ENCODE assay signal across 17 cellular contexts in genomic region chr16:57419506-57419905, GRCh38. TPM values are rescaled to one million over a fixed set of nuclear protein-coding genes. Genes with fewer than 3 reads are reported as not detected.
DNase-seq lines count a peak whose midpoint lies in the region; ATAC-seq, FAIRE-seq and TF ChIP-seq lines count a peak whose summit lies in the region.
"Had no signal": no experiment of that assay in that cellular context is flagged by ENCODE, and none has a peak within 500 bp of the region (broad histone marks: within the 10 kb centered on the region; RNA-seq: fewer than 3 reads in every experiment).

No MANE protein-coding gene starts in this region.

- no peaks in the 10 kb centered on the region for H3K36me3 Mint-ChIP-seq in activated CD8-positive, alpha-beta memory T cell treated with anti-CD3 and anti-CD28 coated beads, Interleukin-2, amount 10 ng/mL, durations not matched to agents 7 days and 5 days
- H3K36me3 Mint-ChIP-seq: activated naive CD4-positive, alpha-beta T cell treated with anti-CD3 and anti-CD28 coated beads, Interleukin-2, amount 10 ng/mL, durations not matched to agents 7 days and 5 days had no signal

- no peak overlapping the region for H2BK12ac ChIP-seq in H1 (ENCODE audit: low read depth, low read length)

- no peaks in the 10 kb centered on the region for H3K9me2 ChIP-seq in Loucy (replicated peaks; ENCODE audit: low read depth, low read length)

- no peak overlapping the region for H4K5ac ChIP-seq in H1 (ENCODE audit: insufficient read length, low read depth, low read length)

- H2BK120ac ChIP-seq in H1 (replicated peaks; ENCODE audit: low read depth, low read length) = no peak overlapping the region

- no peak overlapping the region for H2BK20ac ChIP-seq in H1 (ENCODE audit: low read length)

- H3K4me3 ChIP-seq in Loucy (ENCODE audit: low read length, poor library complexity, severe bottlenecking) (no peak overlapping the region), H1 (ENCODE audit: extremely low read depth in 1 of 4, insufficient read depth in 2 of 4, low read depth in 3 of 4, low read length in 4 of 4) (no peak overlapping the region), retinal pigment epithelial cell (ENCODE audit: low read length) (no peak overlapping the region), left lung (no peak overlapping the region), MG63 (no peak overlapping the region)

- H3K27me3 ChIP-seq in Loucy (ENCODE audit: insufficient read depth, low read length, poor library complexity, severe bottlenecking) (no peaks in the 10 kb centered on the region), H1 (replicated peaks in 1 of 4; ENCODE audit: control insufficient read depth in 3 of 4, extremely low read depth in 1 of 4, insufficient read depth in 3 of 4, low read length in 3 of 4) (no peaks in the 10 kb centered on the region), left lung (no peaks in the 10 kb centered on the region), MG63 (no peaks in the 10 kb centered on the region)
- H3K27me3 ChIP-seq: spleen had no signal

- no peak overlapping the region for H4K91ac ChIP-seq in H1 (replicated peaks; ENCODE audit: insufficient read length, low read length)

- CTCF ChIA-PET in activated CD8-positive, alpha-beta memory T cell treated with anti-CD3 and anti-CD28 coated beads, Interleukin-2, amount 10 ng/mL, durations not matched to agents 7 days and 5 days (lab: Charles Lee) = interaction anchor here (0.7 to 15.5 kb wide), 17 partner anchors 12 to 336 kb away, joined by 3 to 283 read pairs (median 8); partner anchors contain the start of genes CIAPIN1, COQ9 and POLR2C
- CTCF ChIA-PET in H1 (lab: Charles Lee; ENCODE audit: partially characterized antibody) = interaction anchor here (0.8 to 19.2 kb wide), 35 partner anchors 7 to 174 kb away, joined by 3 to 513 read pairs (median 5); partner anchors contain the start of genes ARL2BP, CCL17, CIAPIN1 and COQ9

- H3K14ac ChIP-seq in H1 (ENCODE audit: insufficient read length) = no peak overlapping the region

- no peaks in the 10 kb centered on the region for H3F3A ChIP-seq in Loucy (ENCODE audit: low read depth)

- H4K20me1 ChIP-seq in Loucy (ENCODE audit: insufficient read depth, low read length, poor library complexity, severe bottlenecking) (no peaks in the 10 kb centered on the region), H1 (replicated peaks in 1 of 2; ENCODE audit: control insufficient read depth in 1 of 2, insufficient read depth in 2 of 2, low read length in 2 of 2) (no peaks in the 10 kb centered on the region)

- intact Hi-C loops in left lung (cut with DNase I) = loop anchor here in 1 of 2 donors (10.0 kb wide), 1 partner anchor 115 kb away; no protein-coding TSS in a partner anchor

- H3K4me1 ChIP-seq in Loucy (ENCODE audit: insufficient read depth, low read length, poor library complexity, severe bottlenecking) = peaks cover 18% of the 10 kb centered on the region
- peaks cover 0 to 12% (median 7%) of the 10 kb centered on the region in 4 experiments; a peak in 6 of 7 replicates for H3K4me1 ChIP-seq in H1 (replicated peaks in 1 of 4; ENCODE audit: control insufficient read depth in 3 of 4, insufficient read depth in 4 of 4, low read length in 3 of 4)
- H3K4me1 ChIP-seq in left lung = peaks cover 12 to 37% of the 10 kb centered on the region in 2 donors

- no peak overlapping the region for H2BK5ac ChIP-seq in H1 (ENCODE audit: low read depth, low read length)

- TF ChIP-seq EP300 in H1 (IDR thresholded peaks at IDR 0.05; ENCODE audit: borderline replicate concordance in 1 of 2, low read depth in 2 of 2, low read length in 2 of 2) = no peak

- no peak for TF ChIP-seq RAD21 in H1 (IDR thresholded peaks at IDR 0.05 in 1 of 2, conservative IDR thresholded peaks at IDR 0.05 in 1 of 2; ENCODE audit: low read depth in 2 of 2, low read length in 2 of 2)

- H3K36me3 ChIP-seq in Loucy (ENCODE audit: insufficient read depth, low read length) (no peaks in the 10 kb centered on the region), H1 (ENCODE audit: control insufficient read depth in 2 of 4, insufficient read depth in 4 of 4, low read length in 3 of 4) (no peaks in the 10 kb centered on the region), left lung (no peaks in the 10 kb centered on the region), MG63 (no peaks in the 10 kb centered on the region)
- H3K36me3 ChIP-seq: spleen had no signal

- peaks cover 19% of the 10 kb centered on the region for H3K4me1 Mint-ChIP-seq in activated CD8-positive, alpha-beta memory T cell treated with anti-CD3 and anti-CD28 coated beads, Interleukin-2, amount 10 ng/mL, durations not matched to agents 7 days and 5 days

- H3K79me2 ChIP-seq in Loucy (ENCODE audit: insufficient read depth, low read length) (no peaks in the 10 kb centered on the region), H1 (ENCODE audit: control insufficient read depth in 1 of 2, insufficient read depth in 2 of 2, low read length in 2 of 2) (no peaks in the 10 kb centered on the region)

- no peak overlapping the region for H3K56ac ChIP-seq in H1 (replicated peaks; ENCODE audit: insufficient read length, low read depth, low read length)

- POLR2A ChIA-PET in H1 (lab: Charles Lee; ENCODE audit: partially characterized antibody) = interaction anchor here (0.6 to 4.9 kb wide), 5 partner anchors 100 to 123 kb away, joined by 3 to 47 read pairs (median 3); no protein-coding TSS in a partner anchor

- no peak for TF ChIP-seq POLR2A in H1 (IDR thresholded peaks at IDR 0.05; ENCODE audit: control extremely low read depth in 1 of 2, low read depth in 2 of 2, low read length in 2 of 2)

- peak overlapping the region; percentile 36 for H3K4me2 ChIP-seq in Loucy (ENCODE audit: low read depth, low read length, poor library complexity, severe bottlenecking)
- H3K4me2 ChIP-seq in H1 (ENCODE audit: insufficient read depth in 1 of 2, low read depth in 2 of 2, low read length in 2 of 2) = no peak overlapping the region

- no peak overlapping the region for H3K4me3 Mint-ChIP-seq in activated CD8-positive, alpha-beta memory T cell treated with anti-CD3 and anti-CD28 coated beads, Interleukin-2, amount 10 ng/mL, durations not matched to agents 7 days and 5 days
- H3K4me3 Mint-ChIP-seq: activated naive CD4-positive, alpha-beta T cell treated with anti-CD3 and anti-CD28 coated beads, Interleukin-2, amount 10 ng/mL, durations not matched to agents 7 days and 5 days had no signal

- H2AK5ac ChIP-seq in H1 (ENCODE audit: low read depth, low read length) = no peak overlapping the region

- H3K4ac ChIP-seq in H1 (replicated peaks; ENCODE audit: insufficient read length, low read depth, low read length) = no peak overlapping the region

- peak overlapping the region; percentile 83 for H3K27ac Mint-ChIP-seq in activated CD8-positive, alpha-beta memory T cell treated with anti-CD3 and anti-CD28 coated beads, Interleukin-2, amount 10 ng/mL, durations not matched to agents 7 days and 5 days
- H3K27ac Mint-ChIP-seq: activated naive CD4-positive, alpha-beta T cell treated with anti-CD3 and anti-CD28 coated beads, Interleukin-2, amount 10 ng/mL, durations not matched to agents 7 days and 5 days; progenitor cell of endocrine pancreas had no signal

- no peak overlapping the region for H3K23ac ChIP-seq in H1 (ENCODE audit: insufficient read length)

- no peaks in the 10 kb centered on the region for H3K9me3 ChIP-seq in Loucy (ENCODE audit: insufficient read depth, low read depth, low read length)
- H3K9me3 ChIP-seq in H1 (ENCODE audit: insufficient read depth in 2 of 2, low read depth in 1 of 2, low read length in 1 of 2) = no peaks in the 10 kb centered on the region
- H3K9me3 ChIP-seq in left lung = no peaks in the 10 kb centered on the region
- H3K9me3 ChIP-seq in MG63 = no peaks in the 10 kb centered on the region
- H3K9me3 ChIP-seq: spleen had no signal

- no peak for DNase-seq in activated CD8-positive, alpha-beta memory T cell treated with anti-CD3 and anti-CD28 coated beads, Interleukin-2, amount 10 ng/mL, durations not matched to agents 7 days and 5 days
- no peak for DNase-seq in activated CD8-positive, alpha-beta memory T cell treated with anti-CD3 and anti-CD28 coated beads for 24 hours
- DNase-seq in H1 (ENCODE audit: low read depth in 1 of 2, low spot score in 2 of 2) = no peak
- no peak for DNase-seq in retinal pigment epithelial cell (ENCODE audit: low read depth)
- DNase-seq in left lung = no peak
- DNase-seq in MG63 = no peak

- TF ChIP-seq CTCF in Loucy (conservative IDR thresholded peaks at IDR 0.05; ENCODE audit: low read length) (no peak), H1 (IDR thresholded peaks at IDR 0.05; ENCODE audit: control extremely low read depth in 1 of 3, insufficient read depth in 1 of 3, low read depth in 1 of 3, low read length in 3 of 3) (no peak; a peak in 1 of 4 replicates), retinal pigment epithelial cell (conservative IDR thresholded peaks at IDR 0.05; ENCODE audit: low read depth, low read length) (peak; percentile 3), left lung (IDR thresholded peaks at IDR 0.05) (no peak)

- H3K18ac ChIP-seq in H1 (ENCODE audit: extremely low read depth, low read length) = no peak overlapping the region

- H4K8ac ChIP-seq in H1 (ENCODE audit: extremely low read depth, insufficient read depth, low read length) = no peak overlapping the region

- H3K79me1 ChIP-seq in H1 (ENCODE audit: low read depth, low read length) = no peaks in the 10 kb centered on the region

- H2AFZ ChIP-seq in Loucy (ENCODE audit: low read length) = no peak overlapping the region
- H2AFZ ChIP-seq in H1 (ENCODE audit: low read length) = 0 out of 2 replicates have a peak overlapping the region, but pooled peaks have one; percentile 85

- no peak for FAIRE-seq in H1 (lab: Jason Lieb, UNC)
- FAIRE-seq: urothelium cell line had no signal

- no peak for ATAC-seq in activated CD8-positive, alpha-beta memory T cell treated with anti-CD3 and anti-CD28 coated beads, Interleukin-2, amount 10 ng/mL, durations not matched to agents 7 days and 5 days
- no peak for ATAC-seq in left lung
- no peak for ATAC-seq in HG03097 (IDR thresholded peaks at IDR 0.05; ENCODE audit: low FRiP score, unreplicated experiment)

- peak overlapping the region; percentile 6 for H3K9ac ChIP-seq in Loucy (ENCODE audit: low read depth, low read length, poor library complexity, severe bottlenecking)
- H3K9ac ChIP-seq in H1 (replicated peaks in 1 of 4; ENCODE audit: extremely low read depth in 1 of 4, low read depth in 3 of 4, low read length in 3 of 4) = no peak overlapping the region

- H3K27ac ChIP-seq in H1 (ENCODE audit: low read depth, low read length) = no peak overlapping the region
- H3K27ac ChIP-seq in left lung = no peak overlapping the region

- WGBS in H1 (ENCODE audit: extremely low coverage in 1 of 2, insufficient coverage in 1 of 2, insufficient read length in 1 of 2, insufficient replicate concordance in 2 of 2, low coverage in 1 of 2, low lambda C conversion rate in 2 of 2, missing lambda C conversion rate in 1 of 2), 2 experiments = 90% methylated on average over 6 of the region's 6 CpGs; no CpG with 5 or more reads in 1 of the 2 experiments

- H3K27me3 Mint-ChIP-seq in activated CD8-positive, alpha-beta memory T cell treated with anti-CD3 and anti-CD28 coated beads, Interleukin-2, amount 10 ng/mL, durations not matched to agents 7 days and 5 days = no peaks in the 10 kb centered on the region
- H3K27me3 Mint-ChIP-seq: progenitor cell of endocrine pancreas had no signal

- H2BK15ac ChIP-seq in H1 (ENCODE audit: low read length) = no peak overlapping the region

- H3K23me2 ChIP-seq in H1 (ENCODE audit: low read depth, low read length) = 0 out of 2 replicates have a peak, but pooled peaks cover 3% of the 10 kb centered on the region

- no peaks in the 10 kb centered on the region for H3K9me3 Mint-ChIP-seq in activated CD8-positive, alpha-beta memory T cell treated with anti-CD3 and anti-CD28 coated beads, Interleukin-2, amount 10 ng/mL, durations not matched to agents 7 days and 5 days (ENCODE audit: low read depth)
- H3K9me3 Mint-ChIP-seq: activated naive CD4-positive, alpha-beta T cell treated with anti-CD3 and anti-CD28 coated beads, Interleukin-2, amount 10 ng/mL, durations not matched to agents 7 days and 5 days had no signal

RNA-seq across cellular contexts. Expression of gene CCL17, which starts 14.9 kb away (rescaled TPM):
- under 1 TPM in 1 of 2 experiments, not detected in 1; 0.59 TPM for total RNA-seq in activated CD8-positive, alpha-beta memory T cell treated with anti-CD3 and anti-CD28 coated beads, Interleukin-2, amount 10 ng/mL, durations not matched to agents 7 days and 5 days
- total RNA-seq in H1 (2021; fragmentation: NEBNext Ultra II Directional; extraction: Animal tissue kit (Norgen Biotek cat#: 25700)) = not detected in 2 replicates
- polyA plus RNA-seq in H1 (2011; rRNA removed) = not detected in 2 replicates
- not detected for polyA plus RNA-seq in H1 (2011; cell fraction: cytosol; rRNA removed)
- polyA plus RNA-seq in H1 (2011; cell fraction: nucleus; rRNA removed) = not detected
- polyA plus RNA-seq in H1 (2012, experiment 1 of 2) = 0.38 TPM in 1 of 4 replicates, not detected in the others
- not detected for polyA plus RNA-seq in H1 (2012, experiment 2 of 2)
- polyA plus RNA-seq in H1 (2013, experiment 1 of 2) = not detected
- not detected for polyA plus RNA-seq in H1 (2013, experiment 2 of 2)
- not detected in 2 replicates for polyA minus RNA-seq in H1 (2011; rRNA and poly(A)+ RNA removed)
- not detected for polyA minus RNA-seq in H1 (2011; cell fraction: cytosol; rRNA and poly(A)+ RNA removed)
- polyA minus RNA-seq in H1 (2011; cell fraction: nucleus; rRNA and poly(A)+ RNA removed) = not detected
- 1 to 10 TPM; 1.1 to 6.4 TPM for total RNA-seq in left lung
- not detected in 2 replicates for total RNA-seq in MG63 (2014; rRNA removed; shearing (Covaris generic); ENCODE audit: low replicate concordance)
- total RNA-seq: Daoy, LHCN-M2, mononuclear cell, progenitor cell of endocrine pancreas, Right ventricle myocardium inferior had no signal

RNA-seq across cellular contexts. Expression of gene CIAPIN1, which starts 27.7 kb away (rescaled TPM):
- 10 to 100 TPM; 46.5 to 62.5 TPM for total RNA-seq in activated CD8-positive, alpha-beta memory T cell treated with anti-CD3 and anti-CD28 coated beads, Interleukin-2, amount 10 ng/mL, durations not matched to agents 7 days and 5 days
- 83.6 and 90.7 TPM in 2 replicates for total RNA-seq in H1 (2021; fragmentation: NEBNext Ultra II Directional; extraction: Animal tissue kit (Norgen Biotek cat#: 25700))
- polyA plus RNA-seq in H1 (2011; rRNA removed) = 64.0 and 76.8 TPM in 2 replicates
- 74.2 TPM for polyA plus RNA-seq in H1 (2011; cell fraction: cytosol; rRNA removed)
- 56.1 TPM for polyA plus RNA-seq in H1 (2011; cell fraction: nucleus; rRNA removed)
- 72.0 to 81.5 TPM (median 74.4 TPM) in 4 replicates for polyA plus RNA-seq in H1 (2012, experiment 1 of 2)
- polyA plus RNA-seq in H1 (2012, experiment 2 of 2) = 84.8 TPM
- 45.2 TPM for polyA plus RNA-seq in H1 (2013, experiment 1 of 2)
- 43.4 TPM for polyA plus RNA-seq in H1 (2013, experiment 2 of 2)
- 71.0 and 75.1 TPM in 2 replicates for polyA minus RNA-seq in H1 (2011; rRNA and poly(A)+ RNA removed)
- polyA minus RNA-seq in H1 (2011; cell fraction: cytosol; rRNA and poly(A)+ RNA removed) = 26.4 TPM
- polyA minus RNA-seq in H1 (2011; cell fraction: nucleus; rRNA and poly(A)+ RNA removed) = 30.0 TPM
- 10 to 100 TPM; 48.6 to 51.5 TPM for total RNA-seq in left lung
- total RNA-seq in MG63 (2014; rRNA removed; shearing (Covaris generic); ENCODE audit: low replicate concordance) = 177 and 277 TPM in 2 replicates

RNA-seq across cellular contexts. Expression of gene COQ9, which starts 27.8 kb away (rescaled TPM):
- total RNA-seq in activated CD8-positive, alpha-beta memory T cell treated with anti-CD3 and anti-CD28 coated beads, Interleukin-2, amount 10 ng/mL, durations not matched to agents 7 days and 5 days = 10 to 100 TPM; 36.8 to 43.1 TPM
- total RNA-seq in H1 (2021; fragmentation: NEBNext Ultra II Directional; extraction: Animal tissue kit (Norgen Biotek cat#: 25700)) = 31.7 and 33.3 TPM in 2 replicates
- 47.9 and 60.3 TPM in 2 replicates for polyA plus RNA-seq in H1 (2011; rRNA removed)
- polyA plus RNA-seq in H1 (2011; cell fraction: cytosol; rRNA removed) = 64.5 TPM
- 77.8 TPM for polyA plus RNA-seq in H1 (2011; cell fraction: nucleus; rRNA removed)
- 35.5 to 44.0 TPM (median 38.3 TPM) in 4 replicates for polyA plus RNA-seq in H1 (2012, experiment 1 of 2)
- 36.3 TPM for polyA plus RNA-seq in H1 (2012, experiment 2 of 2)
- 29.5 TPM for polyA plus RNA-seq in H1 (2013, experiment 1 of 2)
- polyA plus RNA-seq in H1 (2013, experiment 2 of 2) = 29.6 TPM
- polyA minus RNA-seq in H1 (2011; rRNA and poly(A)+ RNA removed) = 46.9 and 50.7 TPM in 2 replicates
- 25.1 TPM for polyA minus RNA-seq in H1 (2011; cell fraction: cytosol; rRNA and poly(A)+ RNA removed)
- 25.1 TPM for polyA minus RNA-seq in H1 (2011; cell fraction: nucleus; rRNA and poly(A)+ RNA removed)
- 10 to 100 TPM; 47.3 to 48.8 TPM for total RNA-seq in left lung
- 133 and 193 TPM in 2 replicates for total RNA-seq in MG63 (2014; rRNA removed; shearing (Covaris generic); ENCODE audit: low replicate concordance)

RNA-seq across cellular contexts. Expression of gene POLR2C, which starts 43.0 kb away (rescaled TPM):
- total RNA-seq in activated CD8-positive, alpha-beta memory T cell treated with anti-CD3 and anti-CD28 coated beads, Interleukin-2, amount 10 ng/mL, durations not matched to agents 7 days and 5 days = 10 to 100 TPM; 48.6 to 61.7 TPM
- total RNA-seq in H1 (2021; fragmentation: NEBNext Ultra II Directional; extraction: Animal tissue kit (Norgen Biotek cat#: 25700)) = 71.2 and 72.5 TPM in 2 replicates
- 132 and 149 TPM in 2 replicates for polyA plus RNA-seq in H1 (2011; rRNA removed)
- polyA plus RNA-seq in H1 (2011; cell fraction: cytosol; rRNA removed) = 174 TPM
- polyA plus RNA-seq in H1 (2011; cell fraction: nucleus; rRNA removed) = 155 TPM
- 73.1 to 103 TPM (median 99.7 TPM) in 4 replicates for polyA plus RNA-seq in H1 (2012, experiment 1 of 2)
- 88.7 TPM for polyA plus RNA-seq in H1 (2012, experiment 2 of 2)
- 41.8 TPM for polyA plus RNA-seq in H1 (2013, experiment 1 of 2)
- 43.3 TPM for polyA plus RNA-seq in H1 (2013, experiment 2 of 2)
- polyA minus RNA-seq in H1 (2011; rRNA and poly(A)+ RNA removed) = 234 and 245 TPM in 2 replicates
- polyA minus RNA-seq in H1 (2011; cell fraction: cytosol; rRNA and poly(A)+ RNA removed) = 126 TPM
- 89.2 TPM for polyA minus RNA-seq in H1 (2011; cell fraction: nucleus; rRNA and poly(A)+ RNA removed)
- total RNA-seq in left lung = 10 to 100 TPM; 76.5 to 85.2 TPM
- total RNA-seq in MG63 (2014; rRNA removed; shearing (Covaris generic); ENCODE audit: low replicate concordance) = 482 TPM in 2 replicates

RNA-seq across cellular contexts. Expression of gene CX3CL1, which starts 47.2 kb away (rescaled TPM):
- not detected for total RNA-seq in activated CD8-positive, alpha-beta memory T cell treated with anti-CD3 and anti-CD28 coated beads, Interleukin-2, amount 10 ng/mL, durations not matched to agents 7 days and 5 days
- 1.4 and 1.9 TPM in 2 replicates for total RNA-seq in H1 (2021; fragmentation: NEBNext Ultra II Directional; extraction: Animal tissue kit (Norgen Biotek cat#: 25700))
- 3.0 and 3.2 TPM in 2 replicates for polyA plus RNA-seq in H1 (2011; rRNA removed)
- polyA plus RNA-seq in H1 (2011; cell fraction: cytosol; rRNA removed) = 2.0 TPM
- 3.8 TPM for polyA plus RNA-seq in H1 (2011; cell fraction: nucleus; rRNA removed)
- polyA plus RNA-seq in H1 (2012, experiment 1 of 2) = 2.2 to 2.8 TPM (median 2.3 TPM) in 4 replicates
- polyA plus RNA-seq in H1 (2012, experiment 2 of 2) = 2.3 TPM
- 2.8 TPM for polyA plus RNA-seq in H1 (2013, experiment 1 of 2)
- 3.1 TPM for polyA plus RNA-seq in H1 (2013, experiment 2 of 2)
- 2.4 and 2.7 TPM in 2 replicates for polyA minus RNA-seq in H1 (2011; rRNA and poly(A)+ RNA removed)
- polyA minus RNA-seq in H1 (2011; cell fraction: cytosol; rRNA and poly(A)+ RNA removed) = 1.4 TPM
- polyA minus RNA-seq in H1 (2011; cell fraction: nucleus; rRNA and poly(A)+ RNA removed) = 2.6 TPM
- 10 to 100 TPM; 20.3 to 27.8 TPM for total RNA-seq in left lung
- total RNA-seq in MG63 (2014; rRNA removed; shearing (Covaris generic); ENCODE audit: low replicate concordance) = not detected in 2 replicates
- total RNA-seq: LHCN-M2; mononuclear cell; T-helper 1 cell treated with Interleukin-12 subunit alpha and Interleukin-12 subunit beta and Interleukin-4 antibody, amounts not matched to agents 30 ng/mL and 1 ng/mL, for 36 hours had no signal
